Comparison of ENCODE assay signal across 23 cellular contexts in genomic region chr7:98735801-98736200, GRCh38.
DNase-seq lines count a peak whose midpoint lies in the region; ATAC-seq, FAIRE-seq and TF ChIP-seq lines count a peak whose summit lies in the region.
"Had no signal": no experiment of that assay in that cellular context is flagged by ENCODE, and none has a peak within 500 bp of the region (broad histone marks: within the 10 kb centered on the region; RNA-seq: fewer than 3 reads in every experiment).

No MANE protein-coding gene starts in this region.

- no peak overlapping the region for H2AFZ ChIP-seq in K562 (ENCODE audit: low read depth, low read length)
- H2AFZ ChIP-seq: GM23338 had no signal

- H3K9me1 ChIP-seq in K562 (ENCODE audit: control insufficient read depth, insufficient read depth, low read length), result no peaks in the 10 kb centered on the region

- CTCF ChIA-PET in K562 (lab: Yijun Ruan, JAX; ENCODE audit: low intra/inter-chr PET ratio), result no interaction called here

- POLR2A ChIA-PET in K562 (lab: Yijun Ruan, JAX), result no interaction called here

- no peak overlapping the region; a peak in 1 of 4 replicates for H3K9ac ChIP-seq in K562 (ENCODE audit: insufficient read depth in 1 of 2, low read depth in 2 of 2, low read length in 2 of 2)
- H3K9ac ChIP-seq: BLaER1 treated with 17β-estradiol and CSF1 and Interleukin-3, amounts not matched to agents 10 nM and 100 nM had no signal

- in situ Hi-C loops in K562 (cut with MboI), result no loop called here

- H3K4me2 ChIP-seq in K562 (ENCODE audit: insufficient read depth, low read length), result no peak overlapping the region
- H3K4me2 ChIP-seq: A549; BLaER1 treated with 17β-estradiol and CSF1 and Interleukin-3, amounts not matched to agents 10 nM and 100 nM; GM23338 had no signal

- no peaks in the 10 kb centered on the region for H3K9me3 ChIP-seq in K562 (replicated peaks; ENCODE audit: control insufficient read depth, insufficient read depth, low read depth, low read length)
- H3K9me3 ChIP-seq in upper lobe of right lung, result no peaks in the 10 kb centered on the region
- H3K9me3 ChIP-seq: Caco-2, HAP-1 had no signal

- BruUV-seq in K562 (replicated peaks; lab: Mats Ljungman, UMichigan), result no TSS peak

- H4K20me1 ChIP-seq in K562 (replicated peaks; ENCODE audit: control insufficient read depth, insufficient read depth, low read length), result no peaks in the 10 kb centered on the region
- H4K20me1 ChIP-seq: BLaER1 treated with 17β-estradiol and CSF1 and Interleukin-3, amounts not matched to agents 10 nM and 100 nM had no signal

- no peaks in the 10 kb centered on the region for H3K79me2 ChIP-seq in K562 (ENCODE audit: control insufficient read depth, insufficient read depth, low read length)

- H3K4me1 ChIP-seq in K562 (replicated peaks in 1 of 2; ENCODE audit: control insufficient read depth in 2 of 2, insufficient read depth in 2 of 2, low read length in 2 of 2) (no peaks in the 10 kb centered on the region), upper lobe of right lung (no peaks in the 10 kb centered on the region)
- H3K4me1 ChIP-seq: A549, BE2C, Caco-2, HAP-1 had no signal

- intact Hi-C loops in K562 (cut with micrococcal nuclease) (no loop called here), upper lobe of right lung (cut with DNase I) (no loop called here)

- 3% methylated on average over 14 of the region's 14 CpGs for WGBS in K562 (ENCODE audit: insufficient coverage, low coverage, missing lambda C conversion rate)

- H3K27me3 ChIP-seq in K562 (ENCODE audit: control insufficient read depth in 2 of 2, insufficient read depth in 2 of 2, low read length in 2 of 2) (peaks cover 6 to 37% of the 10 kb centered on the region in 2 experiments; a peak in 4 of 5 replicates), upper lobe of right lung (no peaks in the 10 kb centered on the region)
- H3K27me3 ChIP-seq: BE2C; BLaER1 treated with 17β-estradiol and CSF1 and Interleukin-3, amounts not matched to agents 10 nM and 100 nM had no signal

- ATAC-seq in K562 (no peak), upper lobe of right lung (no peak)
- ATAC-seq: A549; CD8-positive, alpha-beta T cell; GM12878; GM23338 had no signal

- no peaks in the 10 kb centered on the region for H3K36me3 ChIP-seq in K562 (ENCODE audit: control insufficient read depth, insufficient read depth, low read length)
- H3K36me3 ChIP-seq in upper lobe of right lung, result no peaks in the 10 kb centered on the region
- H3K36me3 ChIP-seq: BE2C; BLaER1 treated with 17β-estradiol and CSF1 and Interleukin-3, amounts not matched to agents 10 nM and 100 nM; HAP-1 had no signal

- no peak for TF ChIP-seq RAD21 in K562 (CRISPR knock-in tag; conservative IDR thresholded peaks at IDR 0.05 in 1 of 2, IDR thresholded peaks at IDR 0.05 in 1 of 2)

- H3K27ac ChIP-seq in K562 (ENCODE audit: extremely low read depth, low read depth, low read length), result no peak overlapping the region
- no peak overlapping the region for H3K27ac ChIP-seq in upper lobe of right lung
- H3K27ac ChIP-seq: A549; BLaER1 treated with 17β-estradiol and CSF1 and Interleukin-3, amounts not matched to agents 10 nM and 100 nM had no signal

- FAIRE-seq in K562 (lab: Jason Lieb, UNC), result no peak
- FAIRE-seq: A549, GM12878, H54 had no signal

- no peak for TF ChIP-seq EP300 in K562 (IDR thresholded peaks at IDR 0.05; ENCODE audit: low read length)

- no peak for DNase-seq in K562 (ENCODE audit: extremely low read depth in 1 of 4, low spot score in 3 of 4)
- peak; percentile 75 for DNase-seq in mesenteric fat pad (ENCODE audit: low spot score)
- DNase-seq in upper lobe of right lung, result peak; percentile 57
- DNase-seq in NAMALWA (ENCODE audit: low spot score), result no peak
- no peak for DNase-seq in NK-92 treated with Interleukin-12 subunit alpha and Interleukin-12 subunit beta, amount 100 ng/mL, for 24 hours (lab: John Stamatoyannopoulos, UW)
- DNase-seq in CD1c-positive myeloid dendritic cell (ENCODE audit: extremely low spot score), result no peak
- DNase-seq: 8988T; ACHN; AML-193; BE2C; Caco-2; CD4-positive, CD25-positive, alpha-beta regulatory T cell; CD8-positive, alpha-beta T cell; DMS153; DND-41; EL; GDM1 had no signal

- no peak overlapping the region for H3K4me3 ChIP-seq in K562
- H3K4me3 ChIP-seq in upper lobe of right lung, result no peak overlapping the region
- H3K4me3 ChIP-seq: A549; BLaER1 treated with 17β-estradiol and CSF1 and Interleukin-3, amounts not matched to agents 10 nM and 100 nM; GM12878; GM23338; HAP-1 had no signal

- no peak for TF ChIP-seq CTCF in K562 (IDR thresholded peaks at IDR 0.05 in 2 of 3, conservative IDR thresholded peaks at IDR 0.05 in 1 of 3; ENCODE audit: insufficient read depth in 2 of 3, low read depth in 1 of 3, low read length in 3 of 3)
- no peak for TF ChIP-seq CTCF in upper lobe of right lung (IDR thresholded peaks at IDR 0.05)

- no peak for TF ChIP-seq POLR2A in K562 (conservative IDR thresholded peaks at IDR 0.05)

TF ChIP-seq in K562, 482 proteins besides CTCF, POLR2A, EP300 and RAD21:
- no peak for TF ChIP-seq FIP1L1 (IDR thresholded peaks at IDR 0.05; ENCODE audit: low read depth, low read length, poor library complexity, severe bottlenecking)
- peak; percentile 43; the same call in 1 of the 2 replicates for TF ChIP-seq L3MBTL2 (IDR thresholded peaks at IDR 0.05)
- no peak for TF ChIP-seq ARHGAP35 (IDR thresholded peaks at IDR 0.05; ENCODE audit: partially characterized antibody)

Comparison
In these comparisons a context has a peak if more than half of its experiments do, and no peak if none do; other contexts are left out.
1. DNase-seq: peak in mesenteric fat pad (single experiment) and upper lobe of right lung (single experiment); none in K562 (0 of 4), NAMALWA (single experiment), NK-92 treated with Interleukin-12 subunit alpha and Interleukin-12 subunit beta, amount 100 ng/mL, for 24 hours (single experiment) and CD1c-positive myeloid dendritic cell (single experiment).